1 cellular context compared by ENCODE assay signal in the genomic region with DNA sequence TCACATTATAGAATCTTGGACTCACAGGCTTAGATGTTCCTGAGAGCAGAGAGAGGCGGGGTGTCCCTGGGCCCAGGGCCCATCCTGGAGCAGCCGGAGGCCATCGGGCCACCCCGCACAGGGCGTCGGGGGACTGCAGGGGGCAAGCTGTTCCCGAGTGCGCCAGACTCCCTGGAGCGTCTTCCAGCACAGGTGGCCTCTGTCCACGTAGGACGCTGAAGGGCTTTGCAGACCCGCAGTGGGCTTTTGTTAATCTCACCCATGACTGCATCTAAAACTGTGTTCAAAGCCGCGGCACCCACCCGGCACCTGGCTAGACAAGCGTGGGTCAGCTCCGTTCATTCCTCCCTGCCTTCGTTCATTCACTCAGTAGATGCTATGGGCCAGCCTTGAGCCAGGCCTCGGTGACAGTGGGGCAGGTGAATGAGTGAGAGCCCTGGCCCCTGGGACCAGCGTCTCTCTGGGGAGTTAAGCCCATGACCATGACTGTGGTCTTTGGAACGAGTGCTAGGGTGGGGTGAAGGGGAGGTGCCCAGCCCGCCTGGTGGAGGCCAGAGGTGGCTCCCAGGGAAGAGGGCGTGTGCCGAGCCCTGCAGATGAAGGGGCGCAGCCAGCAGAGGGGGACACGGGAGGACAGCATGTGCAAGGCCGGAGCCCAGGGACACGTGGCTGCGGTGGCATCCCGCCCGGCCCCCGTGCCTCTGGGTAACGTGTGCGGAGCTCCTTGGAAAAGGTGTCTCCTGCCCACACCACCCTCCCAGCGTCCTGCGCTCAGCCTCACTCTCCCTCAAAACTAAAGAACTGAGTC.
TF ChIP-seq lines count a peak whose summit lies in the region.

No MANE protein-coding gene starts in this region.

TF ChIP-seq in H1, 55 proteins besides CTCF, POLR2A, EP300 and RAD21:
- TF ChIP-seq YY1 (IDR thresholded peaks at IDR 0.05; ENCODE audit: low read depth, low read length): no peak
- no peak for TF ChIP-seq SUZ12 (IDR thresholded peaks at IDR 0.05; ENCODE audit: low read length)
- TF ChIP-seq, protein P1, sequence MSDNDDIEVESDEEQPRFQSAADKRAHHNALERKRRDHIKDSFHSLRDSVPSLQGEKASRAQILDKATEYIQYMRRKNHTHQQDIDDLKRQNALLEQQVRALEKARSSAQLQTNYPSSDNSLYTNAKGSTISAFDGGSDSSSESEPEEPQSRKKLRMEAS (IDR thresholded peaks at IDR 0.05): no peak
- TF ChIP-seq ZNF274 (IDR thresholded peaks at IDR 0.05; ENCODE audit: borderline replicate concordance, extremely low read depth, low read length): no peak
- no peak for TF ChIP-seq GABPA (IDR thresholded peaks at IDR 0.05; ENCODE audit: borderline replicate concordance, insufficient read depth, low read length)
- no peak for TF ChIP-seq FOSL1 (IDR thresholded peaks at IDR 0.05; ENCODE audit: insufficient read depth, low read depth, low read length)
- no peak for TF ChIP-seq PHF8 (conservative IDR thresholded peaks at IDR 0.05; ENCODE audit: low read depth, low read length)
- TF ChIP-seq, protein P2, sequence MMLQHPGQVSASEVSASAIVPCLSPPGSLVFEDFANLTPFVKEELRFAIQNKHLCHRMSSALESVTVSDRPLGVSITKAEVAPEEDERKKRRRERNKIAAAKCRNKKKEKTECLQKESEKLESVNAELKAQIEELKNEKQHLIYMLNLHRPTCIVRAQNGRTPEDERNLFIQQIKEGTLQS (IDR thresholded peaks at IDR 0.05; ENCODE audit: insufficient read depth, low read depth, low read length): no peak
